Comparison of ENCODE assay signal across 8 cellular contexts in genomic region chr1:67760030-67760821, GRCh38.
A peak's percentile ranks its signal among the peaks of the same experiment; 100 is the strongest.
DNase-seq lines count a peak whose midpoint lies in the region; ATAC-seq and TF ChIP-seq lines count a peak whose summit lies in the region.

No MANE protein-coding gene starts in this region.

- intact Hi-C loops in activated CD4-positive, alpha-beta T cell treated with anti-CD3 and anti-CD28 coated beads, Interleukin-2, amount 10 ng/mL, durations not matched to agents 24 days and 14 days (cut with micrococcal nuclease) = loop anchor here (1.0 to 2.0 kb wide), 3 partner anchors 75 to 228 kb away; partner anchors contain the start of gene GADD45A
- intact Hi-C loops in dorsolateral prefrontal cortex (cut with DNase I) = loop anchor here (1.0 to 10.0 kb wide), 4 partner anchors 75 to 585 kb away; partner anchors contain the start of gene GADD45A (in 1 of the 2)

- peak overlapping the region in 1 of 59 donors; percentile 9 for H3K4me3 ChIP-seq in dorsolateral prefrontal cortex

- no peak overlapping the region for H3K27ac Mint-ChIP-seq in activated CD4-positive, alpha-beta T cell treated with anti-CD3 and anti-CD28 coated beads, Interleukin-2, amount 10 ng/mL, durations not matched to agents 24 days and 14 days

- no peaks in the 10 kb centered on the region for H3K9me3 Mint-ChIP-seq in activated CD4-positive, alpha-beta T cell treated with anti-CD3 and anti-CD28 coated beads, Interleukin-2, amount 10 ng/mL, durations not matched to agents 24 days and 14 days

- peak; percentile 74 for DNase-seq in Ammon's horn (ENCODE audit: low spot score)
- peak; percentile 64 for DNase-seq in NCI-H2227 (lab: John Stamatoyannopoulos, UW; ENCODE audit: unreplicated experiment)
- DNase-seq in activated CD4-positive, alpha-beta T cell treated with anti-CD3 and anti-CD28 coated beads, Interleukin-2, amount 10 ng/mL, durations not matched to agents 24 days and 14 days = peak; percentile 85
- DNase-seq in dorsolateral prefrontal cortex = peak in 7 of 10 donors; percentile 37 to 60 (median 53)
- DNase-seq in lung microvascular endothelial cell (ENCODE audit: low read depth in 2 of 2) = peak; percentile 71 to 78
- DNase-seq in stimulated activated CD8-positive, alpha-beta memory T cell treated with anti-CD3 and anti-CD28 coated beads, Interleukin-4, amount 100 ng/mL, for 1 hour (ENCODE audit: low read depth in 2 of 2, low spot score in 1 of 2) = peak; percentile 16 to 28

- peak overlapping the region in 3 of 59 donors; percentile 16 to 43 (median 37) for H3K27ac ChIP-seq in dorsolateral prefrontal cortex

- peaks cover 0 to 11% (median 0%) of the 10 kb centered on the region in 45 donors for H3K27me3 ChIP-seq in dorsolateral prefrontal cortex

- H3K36me3 Mint-ChIP-seq in activated CD4-positive, alpha-beta T cell treated with anti-CD3 and anti-CD28 coated beads, Interleukin-2, amount 10 ng/mL, durations not matched to agents 24 days and 14 days (ENCODE audit: low read depth) = no peaks in the 10 kb centered on the region

- TF ChIP-seq CTCF in dorsolateral prefrontal cortex (IDR thresholded peaks at IDR 0.05 in 54 of 56, conservative IDR thresholded peaks at IDR 0.05 in 2 of 56; ENCODE audit: low read depth in 1 of 56, partially characterized antibody in 56 of 56) = peak; percentile 79 to 99 (median 94)

- ATAC-seq in GM18909 (IDR thresholded peaks at IDR 0.05; ENCODE audit: poor library complexity, unreplicated experiment) (peak; percentile 100), HG03097 (IDR thresholded peaks at IDR 0.05; ENCODE audit: low FRiP score, unreplicated experiment) (peak; percentile 99)

- H3K4me1 Mint-ChIP-seq in activated CD4-positive, alpha-beta T cell treated with anti-CD3 and anti-CD28 coated beads, Interleukin-2, amount 10 ng/mL, durations not matched to agents 24 days and 14 days = peaks cover 3% of the 10 kb centered on the region

- H3K4me3 Mint-ChIP-seq in activated CD4-positive, alpha-beta T cell treated with anti-CD3 and anti-CD28 coated beads, Interleukin-2, amount 10 ng/mL, durations not matched to agents 24 days and 14 days = no peak overlapping the region

- H3K27me3 Mint-ChIP-seq in activated CD4-positive, alpha-beta T cell treated with anti-CD3 and anti-CD28 coated beads, Interleukin-2, amount 10 ng/mL, durations not matched to agents 24 days and 14 days = peaks cover 23% of the 10 kb centered on the region

Comparison
In these comparisons a context has a peak if more than half of its experiments do, and no peak if none do; other contexts are left out.
1. DNase-seq: peak in every context shown above with its lines; median percentile 85 in activated CD4-positive, alpha-beta T cell treated with anti-CD3 and anti-CD28 coated beads, Interleukin-2, amount 10 ng/mL, durations not matched to agents 24 days and 14 days; 74 in lung microvascular endothelial cell; 74 in Ammon's horn; 64 in NCI-H2227; 53 in dorsolateral prefrontal cortex; 22 in stimulated activated CD8-positive, alpha-beta memory T cell treated with anti-CD3 and anti-CD28 coated beads, Interleukin-4, amount 100 ng/mL, for 1 hour.